Comparison of ENCODE assay signal across 23 cellular contexts in genomic region chr13:32501058-32501457, GRCh38.
"Had no signal": no experiment of that assay in that cellular context is flagged by ENCODE, and none has a peak within 500 bp of the region (broad histone marks: within the 10 kb centered on the region; RNA-seq: fewer than 3 reads in every experiment).

No MANE protein-coding gene starts in this region.

- H3K27ac ChIP-seq: brain microvascular endothelial cell, ovary, right lobe of liver, thoracic aorta had no signal

- H3K27me3 ChIP-seq: brain microvascular endothelial cell, ovary, right lobe of liver had no signal

- H3K36me3 ChIP-seq: brain microvascular endothelial cell, ovary, right lobe of liver had no signal

- H3K36me3 Mint-ChIP-seq: naive B cell had no signal

- H3K4me3 ChIP-seq: ovary, right lobe of liver, thoracic aorta had no signal

- H3K9me3 ChIP-seq: ovary, right lobe of liver, thoracic aorta had no signal

- H3K9me3 Mint-ChIP-seq: activated CD4-positive, alpha-beta memory T cell treated with anti-CD3 and anti-CD28 coated beads, Interleukin-2, amount 10 ng/mL, durations not matched to agents 7 days and 5 days; activated CD4-positive, alpha-beta T cell treated with anti-CD3 and anti-CD28 coated beads, Interleukin-2, amount 10 ng/mL, durations not matched to agents 7 days and 5 days; activated naive CD8-positive, alpha-beta T cell treated with anti-CD3 and anti-CD28 coated beads for 36 hours; activated T-cell treated with anti-CD3 and anti-CD28 coated beads, Interleukin-2, amount 50 U/mL, for 24 hours; mesothelial cell of epicardium; naive B cell; WTC11 had no signal

- H3K27me3 Mint-ChIP-seq: activated CD4-positive, alpha-beta memory T cell treated with anti-CD3 and anti-CD28 coated beads, Interleukin-2, amount 10 ng/mL, durations not matched to agents 7 days and 5 days; activated CD4-positive, alpha-beta T cell treated with anti-CD3 and anti-CD28 coated beads, Interleukin-2, amount 10 ng/mL, durations not matched to agents 7 days and 5 days; activated naive CD8-positive, alpha-beta T cell treated with anti-CD3 and anti-CD28 coated beads for 36 hours; activated T-cell treated with anti-CD3 and anti-CD28 coated beads, Interleukin-2, amount 50 U/mL, for 24 hours; naive B cell; progenitor cell of endocrine pancreas had no signal

- H3K4me3 Mint-ChIP-seq: activated CD4-positive, alpha-beta memory T cell treated with anti-CD3 and anti-CD28 coated beads, Interleukin-2, amount 10 ng/mL, durations not matched to agents 7 days and 5 days; activated CD4-positive, alpha-beta T cell treated with anti-CD3 and anti-CD28 coated beads, Interleukin-2, amount 10 ng/mL, durations not matched to agents 7 days and 5 days; activated naive CD8-positive, alpha-beta T cell treated with anti-CD3 and anti-CD28 coated beads for 36 hours; activated T-cell treated with anti-CD3 and anti-CD28 coated beads, Interleukin-2, amount 50 U/mL, for 24 hours; mesothelial cell of epicardium; WTC11 had no signal

- DNase-seq: activated CD4-positive, alpha-beta memory T cell treated with anti-CD3 and anti-CD28 coated beads, Interleukin-2, amount 10 ng/mL, durations not matched to agents 7 days and 5 days; activated CD4-positive, alpha-beta T cell treated with anti-CD3 and anti-CD28 coated beads for 1 hour; activated CD4-positive, alpha-beta T cell treated with anti-CD3 and anti-CD28 coated beads, Interleukin-2, amount 10 ng/mL, durations not matched to agents 7 days and 5 days; activated CD8-positive, alpha-beta memory T cell treated with anti-CD3 and anti-CD28 coated beads, Interleukin-2, amount 50 U/mL, for 48 hours; activated gamma-delta T cell; activated naive CD8-positive, alpha-beta T cell treated with anti-CD3 and anti-CD28 coated beads for 36 hours; activated T-cell treated with anti-CD3 and anti-CD28 coated beads, Interleukin-2, amount 50 U/mL, for 24 hours; amniotic stem cell; brain microvascular endothelial cell; caudate nucleus; left cardiac atrium; mammary epithelial cell; naive B cell; ovary; right lobe of liver; stimulated activated CD4-positive, alpha-beta T cell treated with anti-CD3 and anti-CD28 coated beads, Interleukin-2, amount 100 ng/mL, for 48 hours; stimulated activated naive CD4-positive, alpha-beta T cell treated with Interleukin-2 at 50 U/mL for 16 hours; T-helper 2 cell; trophoblast cell had no signal

- H3K27ac Mint-ChIP-seq: activated CD4-positive, alpha-beta memory T cell treated with anti-CD3 and anti-CD28 coated beads, Interleukin-2, amount 10 ng/mL, durations not matched to agents 7 days and 5 days; activated CD4-positive, alpha-beta T cell treated with anti-CD3 and anti-CD28 coated beads, Interleukin-2, amount 10 ng/mL, durations not matched to agents 7 days and 5 days; activated naive CD8-positive, alpha-beta T cell treated with anti-CD3 and anti-CD28 coated beads for 36 hours; activated T-cell treated with anti-CD3 and anti-CD28 coated beads, Interleukin-2, amount 50 U/mL, for 24 hours; mesothelial cell of epicardium; progenitor cell of endocrine pancreas; WTC11 had no signal
